Comparison of ENCODE assay signal across 20 cellular contexts in genomic region chr3:14823910-14824629, GRCh38. TPM values are rescaled to one million over a fixed set of nuclear protein-coding genes. Genes with fewer than 3 reads are reported as not detected.
DNase-seq lines count a peak whose midpoint lies in the region; ATAC-seq and TF ChIP-seq lines count a peak whose summit lies in the region.
"Had no signal": no experiment of that assay in that cellular context is flagged by ENCODE, and none has a peak within 500 bp of the region (broad histone marks: within the 10 kb centered on the region; RNA-seq: fewer than 3 reads in every experiment).

No MANE protein-coding gene starts in this region.

- intact Hi-C loops in mammary epithelial cell (cut with micrococcal nuclease) (no loop called here), thyroid gland (cut with DNase I) (no loop called here)

- no TSS peak for BruUV-seq in mammary epithelial cell (replicated peaks; lab: Mats Ljungman, UMichigan)

- whole genome bisulfite sequencing in mammary epithelial cell (ENCODE audit: low coverage, missing lambda C conversion rate), result 19% methylated on average over 12 of the region's 13 CpGs
- 58 to 61% methylated on average over 13 of the region's 13 CpGs for WGBS in lung, 2 donors
- 76 to 83% methylated on average over 13 of the region's 13 CpGs for WGBS in thyroid gland, 2 donors

- H3K4me1 ChIP-seq in mammary epithelial cell (ENCODE audit: insufficient read depth, low read length) (no peaks in the 10 kb centered on the region), lung (ENCODE audit: control insufficient read depth in 2 of 2, insufficient read depth in 2 of 2, low read length in 2 of 2) (peaks cover 4 to 8% of the 10 kb centered on the region in 2 donors), thyroid gland (peaks cover 0 to 9% of the 10 kb centered on the region in 2 donors)
- H3K4me1 ChIP-seq in CD8-positive, alpha-beta memory T cell (ENCODE audit: insufficient read depth, low read length), result no peaks in the 10 kb centered on the region

- no peak overlapping the region for H3K9ac ChIP-seq in mammary epithelial cell (ENCODE audit: insufficient read depth, low read length)

- H3K9me3 Mint-ChIP-seq in CD8-positive, alpha-beta memory T cell, result no peaks in the 10 kb centered on the region
- H3K9me3 Mint-ChIP-seq: activated naive CD8-positive, alpha-beta T cell treated with anti-CD3 and anti-CD28 coated beads for 36 hours; stimulated activated naive B cell treated with anti-CD40 and anti-IgM and Interleukin-4, amounts not matched to agents 10 μg/mL and 1 μg/mL and 100 μg/mL, for 72 hours had no signal

- H2AFZ ChIP-seq in mammary epithelial cell (ENCODE audit: low read depth, low read length), result no peak overlapping the region

- dilution Hi-C loops in mammary epithelial cell (cut with HindIII; ENCODE audit: low sequenced_read_pairs), result loop anchor here (5.0 to 10.0 kb wide), 3 partner anchors 37 to 289 kb away; no protein-coding TSS in a partner anchor

- no peaks in the 10 kb centered on the region for H3K4me1 Mint-ChIP-seq in CD8-positive, alpha-beta memory T cell
- H3K4me1 Mint-ChIP-seq: activated naive CD8-positive, alpha-beta T cell treated with anti-CD3 and anti-CD28 coated beads for 36 hours; stimulated activated naive B cell treated with anti-CD40 and anti-IgM and Interleukin-4, amounts not matched to agents 10 μg/mL and 1 μg/mL and 100 μg/mL, for 72 hours had no signal

- H3K27ac ChIP-seq in mammary epithelial cell (ENCODE audit: insufficient read depth, low read depth, low read length) (no peak overlapping the region), lung (ENCODE audit: low read depth in 1 of 2, low read length in 1 of 2) (peak overlapping the region in 1 of 2 donors; percentile 55), thyroid gland (peak overlapping the region in 2 of 3 donors; percentile 16 to 45)
- no peak overlapping the region for H3K27ac ChIP-seq in CD8-positive, alpha-beta memory T cell (ENCODE audit: low read depth, low read length)

- TF ChIP-seq CTCF in mammary epithelial cell (conservative IDR thresholded peaks at IDR 0.05 in 1 of 2, IDR thresholded peaks at IDR 0.05 in 1 of 2; ENCODE audit: extremely low read depth in 1 of 2, insufficient read depth in 1 of 2, low read depth in 1 of 2, low read length in 2 of 2) (no peak), lung (IDR thresholded peaks at IDR 0.05; ENCODE audit: control extremely low read depth, extremely low read depth) (no peak), thyroid gland (IDR thresholded peaks at IDR 0.05) (no peak)

- H3K27ac Mint-ChIP-seq in CD8-positive, alpha-beta memory T cell, result no peak overlapping the region
- H3K27ac Mint-ChIP-seq: activated naive CD8-positive, alpha-beta T cell treated with anti-CD3 and anti-CD28 coated beads for 36 hours; stimulated activated naive B cell treated with anti-CD40 and anti-IgM and Interleukin-4, amounts not matched to agents 10 μg/mL and 1 μg/mL and 100 μg/mL, for 72 hours had no signal

- H3K4me3 ChIP-seq in mammary epithelial cell (replicated peaks in 1 of 3; ENCODE audit: insufficient read depth in 1 of 3, low read depth in 2 of 3, low read length in 3 of 3), result no peak overlapping the region
- no peak overlapping the region for H3K4me3 ChIP-seq in lung
- no peak overlapping the region for H3K4me3 ChIP-seq in thyroid gland (replicated peaks in 1 of 3)
- H3K4me3 ChIP-seq in CD8-positive, alpha-beta memory T cell (ENCODE audit: low read length), result no peak overlapping the region
- H3K4me3 ChIP-seq: sigmoid colon, transverse colon had no signal

- no peak for TF ChIP-seq POLR2A in thyroid gland (IDR thresholded peaks at IDR 0.05)

- H3K27me3 ChIP-seq in mammary epithelial cell (ENCODE audit: insufficient read depth, low read length), result no peaks in the 10 kb centered on the region
- H3K27me3 ChIP-seq in lung (ENCODE audit: control insufficient read depth, insufficient read depth), result no peaks in the 10 kb centered on the region
- H3K27me3 ChIP-seq in thyroid gland, result no peaks in the 10 kb centered on the region
- H3K27me3 ChIP-seq in CD8-positive, alpha-beta memory T cell (ENCODE audit: insufficient read depth, low read length, poor library complexity, severe bottlenecking), result no peaks in the 10 kb centered on the region
- H3K27me3 ChIP-seq: sigmoid colon had no signal

- H3K36me3 Mint-ChIP-seq in CD8-positive, alpha-beta memory T cell, result no peaks in the 10 kb centered on the region
- H3K36me3 Mint-ChIP-seq: activated naive CD8-positive, alpha-beta T cell treated with anti-CD3 and anti-CD28 coated beads for 36 hours; stimulated activated naive B cell treated with anti-CD40 and anti-IgM and Interleukin-4, amounts not matched to agents 10 μg/mL and 1 μg/mL and 100 μg/mL, for 72 hours had no signal

- POLR2A ChIA-PET in CD8-positive, alpha-beta memory T cell (lab: Charles Lee), result no interaction called here

- H3K79me2 ChIP-seq in mammary epithelial cell (ENCODE audit: insufficient read depth, low read length), result no peaks in the 10 kb centered on the region

- H3K4me2 ChIP-seq in mammary epithelial cell (ENCODE audit: insufficient read depth, low read depth, low read length), result no peak overlapping the region

- no peak overlapping the region for H3K4me3 Mint-ChIP-seq in CD8-positive, alpha-beta memory T cell
- H3K4me3 Mint-ChIP-seq: activated naive CD8-positive, alpha-beta T cell treated with anti-CD3 and anti-CD28 coated beads for 36 hours; stimulated activated naive B cell treated with anti-CD40 and anti-IgM and Interleukin-4, amounts not matched to agents 10 μg/mL and 1 μg/mL and 100 μg/mL, for 72 hours had no signal

- H3K27me3 Mint-ChIP-seq in CD8-positive, alpha-beta memory T cell, result peaks cover 11 to 36% of the 10 kb centered on the region in 2 donors

- CTCF ChIA-PET in mammary epithelial cell (lab: Charles Lee; ENCODE audit: low non-redundant PET), result no interaction called here
- CTCF ChIA-PET in CD8-positive, alpha-beta memory T cell (lab: Charles Lee), result no interaction called here

- peak; percentile 29 for ATAC-seq in lung (ENCODE audit: insufficient read depth, low FRiP score)

- H4K20me1 ChIP-seq in mammary epithelial cell (ENCODE audit: insufficient read depth, low read length), result no peaks in the 10 kb centered on the region

- in situ Hi-C loops in mammary epithelial cell (cut with MboI; ENCODE audit: low sequenced_read_pairs in 2 of 2), result no loop called here

- DNase-seq in NOMO-1 (lab: John Stamatoyannopoulos, UW; ENCODE audit: unreplicated experiment in 2 of 2), result peak; percentile 20 to 51
- DNase-seq in NOMO-1 treated with dmso at 0.1 percent for 144 hours (lab: John Stamatoyannopoulos, UW; ENCODE audit: unreplicated experiment), result no peak
- peak; percentile 17 for DNase-seq in mammary epithelial cell
- DNase-seq in lung (ENCODE audit: low spot score), result no peak
- no peak for DNase-seq in thyroid gland
- no peak for DNase-seq in HPDE6-E6E7 (ENCODE audit: extremely low spot score)
- no peak for DNase-seq in CD8-positive, alpha-beta memory T cell
- DNase-seq in retina, result no peak
- DNase-seq: activated CD4-positive, alpha-beta T cell treated with anti-CD3 and anti-CD28 coated beads for 4 hours; activated naive CD8-positive, alpha-beta T cell treated with anti-CD3 and anti-CD28 coated beads for 36 hours; DMS 273 treated with DMSO at 0.1 percent for 48 hours; NCI-H1436 treated with DMSO at 0.1 percent for 48 hours; RPMI8226; sigmoid colon; stimulated activated naive B cell treated with anti-CD40 and anti-IgM and Interleukin-4, amounts not matched to agents 10 μg/mL and 1 μg/mL and 100 μg/mL, for 72 hours; SW 1271; transverse colon had no signal

- H3K9me3 ChIP-seq in mammary epithelial cell (replicated peaks; ENCODE audit: insufficient read depth, low read length), result no peaks in the 10 kb centered on the region
- H3K9me3 ChIP-seq in lung (ENCODE audit: control insufficient read depth in 2 of 2, insufficient read depth in 1 of 2, low read length in 1 of 2), result no peaks in the 10 kb centered on the region
- no peaks in the 10 kb centered on the region for H3K9me3 ChIP-seq in thyroid gland
- H3K9me3 ChIP-seq in CD8-positive, alpha-beta memory T cell (ENCODE audit: low read length), result no peaks in the 10 kb centered on the region
- H3K9me3 ChIP-seq: sigmoid colon, transverse colon had no signal

- H3K36me3 ChIP-seq in mammary epithelial cell (ENCODE audit: insufficient read depth, low read length), result no peaks in the 10 kb centered on the region
- peaks cover 0 to 14% of the 10 kb centered on the region in 2 donors for H3K36me3 ChIP-seq in lung (ENCODE audit: control insufficient read depth in 2 of 2, insufficient read depth in 2 of 2, low read length in 2 of 2)
- no peaks in the 10 kb centered on the region for H3K36me3 ChIP-seq in thyroid gland
- H3K36me3 ChIP-seq in CD8-positive, alpha-beta memory T cell (ENCODE audit: insufficient read depth, low read length), result no peaks in the 10 kb centered on the region
- H3K36me3 ChIP-seq: transverse colon had no signal

RNA-seq across cellular contexts. Expression of gene FGD5, which starts 5.3 kb away (rescaled TPM):
- not detected for total RNA-seq in mammary epithelial cell
- not detected for polyA plus RNA-seq in mammary epithelial cell
- not detected for polyA minus RNA-seq in mammary epithelial cell
- total RNA-seq in lung, result 10 to 100 TPM; 45.3 to 58.5 TPM
- polyA plus RNA-seq in lung, result 10 to 100 TPM; 14.6 to 19.0 TPM
- 10 to 100 TPM; 13.0 to 29.3 (median 17.4) TPM for total RNA-seq in thyroid gland
- not detected for total RNA-seq in CD8-positive, alpha-beta memory T cell
- not detected for polyA plus RNA-seq in CD8-positive, alpha-beta memory T cell
- total RNA-seq: A172, LHCN-M2 had no signal
- polyA plus RNA-seq: BJ had no signal

Comparison
In these comparisons a context has a peak if more than half of its experiments do, and no peak if none do; other contexts are left out.
1. DNase-seq: peak in NOMO-1 (2 of 2) and mammary epithelial cell (single experiment); none in NOMO-1 treated with dmso at 0.1 percent for 144 hours (single experiment), lung (single experiment), thyroid gland (0 of 2), HPDE6-E6E7 (single experiment), CD8-positive, alpha-beta memory T cell (0 of 5) and retina (single experiment).
2. H3K27ac ChIP-seq: peak in thyroid gland (2 of 3); none in mammary epithelial cell (single experiment) and CD8-positive, alpha-beta memory T cell (single experiment).
3. RNA of gene FGD5, which starts 5.3 kb away (total RNA-seq): 45.3 to 58.5 TPM in lung and 13.0 to 29.3 TPM in thyroid gland; not detected in mammary epithelial cell and not detected in CD8-positive, alpha-beta memory T cell; every median in the first group is over 10 times any median in the second.